Comparison of ENCODE assay signal across 8 cellular contexts in genomic region chr19:39126312-39126561, GRCh38. TPM values are rescaled to one million over a fixed set of nuclear protein-coding genes. Genes with fewer than 3 reads are reported as not detected.
A peak's percentile ranks its signal among the peaks of the same experiment; 100 is the strongest.
DNase-seq lines count a peak whose midpoint lies in the region; ATAC-seq, FAIRE-seq and TF ChIP-seq lines count a peak whose summit lies in the region.

No MANE protein-coding gene starts in this region.

- TF ChIP-seq POLR2A in testis (IDR thresholded peaks at IDR 0.05), result no peak
- no peak for TF ChIP-seq POLR2A in GM12892 (IDR thresholded peaks at IDR 0.05; ENCODE audit: low read depth, low read length)

- peak overlapping the region; percentile 82 for H3K4me3 Mint-ChIP-seq in activated CD4-positive, alpha-beta T cell treated with anti-CD3 and anti-CD28 coated beads for 36 hours

- ATAC-seq in activated CD4-positive, alpha-beta T cell treated with anti-CD3 and anti-CD28 coated beads for 36 hours, result no peak
- no peak for ATAC-seq in left lung

- intact Hi-C loops in activated CD4-positive, alpha-beta T cell treated with anti-CD3 and anti-CD28 coated beads for 36 hours (cut with DNase I, micrococcal nuclease), result loop anchor here in 1 of 2 experiments (5.0 kb wide), 1 partner anchor 274 kb away; no protein-coding TSS in a partner anchor
- intact Hi-C loops in left lung (cut with DNase I), result no loop called here
- intact Hi-C loops in testis (cut with DNase I; ENCODE audit: low total_unique reads), result loop anchor here (5.0 kb wide), 1 partner anchor 201 kb away; no protein-coding TSS in a partner anchor

- H3K27me3 Mint-ChIP-seq in activated CD4-positive, alpha-beta T cell treated with anti-CD3 and anti-CD28 coated beads for 36 hours, result no peaks in the 10 kb centered on the region

- H3K4me1 Mint-ChIP-seq in activated CD4-positive, alpha-beta T cell treated with anti-CD3 and anti-CD28 coated beads for 36 hours, result peaks cover 30% of the 10 kb centered on the region

- DNase-seq in activated CD4-positive, alpha-beta T cell treated with anti-CD3 and anti-CD28 coated beads for 36 hours, result no peak
- DNase-seq in activated CD4-positive, alpha-beta T cell treated with anti-CD3 and anti-CD28 coated beads, Interleukin-2, amount 50 U/mL, for 4 hours, result no peak
- DNase-seq in left lung (no peak), testis (no peak), LoVo (ENCODE audit: low spot score) (no peak), NCI-H345 treated with DMSO at 0.1 percent for 48 hours (lab: John Stamatoyannopoulos, UW; ENCODE audit: unreplicated experiment) (no peak), GM12892 (ENCODE audit: insufficient read length) (no peak)

- H3K27me3 ChIP-seq in left lung, result no peaks in the 10 kb centered on the region
- H3K27me3 ChIP-seq in testis, result no peaks in the 10 kb centered on the region

- CTCF ChIA-PET in activated CD4-positive, alpha-beta T cell treated with anti-CD3 and anti-CD28 coated beads for 36 hours (lab: Charles Lee), result no interaction called here

- H3K27ac ChIP-seq in angular gyrus (ENCODE audit: low read depth, low read length), result peak overlapping the region; percentile 25
- H3K27ac ChIP-seq in left lung, result peak overlapping the region; percentile 56 to 88
- peak overlapping the region; percentile 92 to 93 for H3K27ac ChIP-seq in testis

- peak overlapping the region; percentile 84 to 89 for H3K4me3 ChIP-seq in left lung
- peak overlapping the region; percentile 76 to 97 for H3K4me3 ChIP-seq in testis

- peaks cover 9 to 59% of the 10 kb centered on the region in 2 donors for H3K4me1 ChIP-seq in left lung
- peaks cover 51% of the 10 kb centered on the region for H3K4me1 ChIP-seq in testis

- 2 to 7% methylated on average over 8 of the region's 8 CpGs for WGBS in testis, 2 donors

- H3K9me3 ChIP-seq in left lung (no peaks in the 10 kb centered on the region), testis (no peaks in the 10 kb centered on the region)

- TF ChIP-seq CTCF in left lung (IDR thresholded peaks at IDR 0.05), result no peak
- TF ChIP-seq CTCF in testis (IDR thresholded peaks at IDR 0.05), result no peak

- no peaks in the 10 kb centered on the region for H3K36me3 Mint-ChIP-seq in activated CD4-positive, alpha-beta T cell treated with anti-CD3 and anti-CD28 coated beads for 36 hours (ENCODE audit: low read depth)

- FAIRE-seq in GM12892 (lab: Jason Lieb, UNC), result no peak

- POLR2A ChIA-PET in activated CD4-positive, alpha-beta T cell treated with anti-CD3 and anti-CD28 coated beads for 36 hours (lab: Charles Lee), result no interaction called here

- H3K9me3 Mint-ChIP-seq in activated CD4-positive, alpha-beta T cell treated with anti-CD3 and anti-CD28 coated beads for 36 hours (ENCODE audit: low read depth), result no peaks in the 10 kb centered on the region

- H3K36me3 ChIP-seq in left lung (no peaks in the 10 kb centered on the region), testis (ENCODE audit: low read depth, missing control alignments) (no peaks in the 10 kb centered on the region)

- peak overlapping the region; percentile 90 for H3K27ac Mint-ChIP-seq in activated CD4-positive, alpha-beta T cell treated with anti-CD3 and anti-CD28 coated beads for 36 hours

RNA-seq across cellular contexts. Expression of gene PAK4, which starts 0.7 kb away (rescaled TPM):
- total RNA-seq in activated CD4-positive, alpha-beta T cell treated with anti-CD3 and anti-CD28 coated beads for 36 hours, result 10 to 100 TPM; 14.2 to 22.6 TPM
- 10 to 100 TPM; 43.9 to 46.0 TPM for total RNA-seq in left lung
- total RNA-seq in testis, result 10 to 100 TPM; 84.3 to 88.3 TPM
- polyA plus RNA-seq in testis (ENCODE audit: insufficient read depth, low read depth, low replicate concordance), result 61.0 TPM
- polyA plus RNA-seq in GM12892 (2012; ENCODE audit: missing spikeins), result 2.3 TPM

RNA-seq across cellular contexts. Expression of gene ACP7, which starts 42.1 kb away (rescaled TPM):
- not detected for total RNA-seq in activated CD4-positive, alpha-beta T cell treated with anti-CD3 and anti-CD28 coated beads for 36 hours
- total RNA-seq in left lung (not detected), testis (not detected)
- not detected for polyA plus RNA-seq in testis (ENCODE audit: insufficient read depth, low read depth, low replicate concordance)
- not detected for polyA plus RNA-seq in GM12892 (2012; ENCODE audit: missing spikeins)

Comparison
In these comparisons a context has a peak if more than half of its experiments do, and no peak if none do; other contexts are left out.
1. H3K27ac ChIP-seq: peak in every context shown above with its lines; median percentile 92 in testis; 72 in left lung; 25 in angular gyrus.